In genomic region chr11:108120936-108121273, GRCh38 we compare ENCODE assay signal across 8 cellular contexts. TPM values are rescaled to one million over a fixed set of nuclear protein-coding genes. Genes with fewer than 3 reads are reported as not detected.
DNase-seq lines count a peak whose midpoint lies in the region; ATAC-seq, FAIRE-seq and TF ChIP-seq lines count a peak whose summit lies in the region.
"Not testable (repeated sequence)": the region's sequence is repeated elsewhere in the genome, so short reads cannot be mapped to it uniquely, and the experiment has no call there.

No MANE protein-coding gene starts in this region.

- peak overlapping the region; percentile 63 for H3K4me3 ChIP-seq in A549
- peak overlapping the region; percentile 76 for H3K4me3 ChIP-seq in Jurkat, Clone E6-1 (ENCODE audit: low read length)
- H3K4me3 ChIP-seq in mammary epithelial cell (replicated peaks in 1 of 3; ENCODE audit: insufficient read depth in 1 of 3, low read depth in 2 of 3, low read length in 3 of 3): peak overlapping the region; percentile 76 to 96 (median 96)
- H3K4me3 ChIP-seq in cardiac muscle cell: peak overlapping the region; percentile 44
- peak overlapping the region; percentile 53 to 95 for H3K4me3 ChIP-seq in muscle layer of colon (ENCODE audit: low read depth in 1 of 2, low read length in 2 of 2)
- H3K4me3 ChIP-seq in smooth muscle cell: peak overlapping the region; percentile 74

- FAIRE-seq in A549 (lab: Jason Lieb, UNC): not testable (repeated sequence)

- not testable (repeated sequence) for H3K9me3 Mint-ChIP-seq in activated CD4-positive, alpha-beta T cell treated with anti-CD3 and anti-CD28 coated beads, Interleukin-2, amount 10 ng/mL, durations not matched to agents 7 days and 5 days

- not testable (repeated sequence) for DNase-seq in A549 (ENCODE audit: low read depth in 1 of 2, low spot score in 1 of 2); Jurkat, Clone E6-1 (ENCODE audit: low read depth, low spot score); activated CD4-positive, alpha-beta T cell treated with anti-CD3 and anti-CD28 coated beads, Interleukin-2, amount 10 ng/mL, durations not matched to agents 7 days and 5 days; mammary epithelial cell; cardiac muscle cell (ENCODE audit: low read depth in 1 of 2, low spot score in 1 of 2); smooth muscle cell (lab: John Stamatoyannopoulos, UW; ENCODE audit: unreplicated experiment)

- ATAC-seq in A549: not testable (repeated sequence)
- peak; percentile 22 for ATAC-seq in GM19438 (IDR thresholded peaks at IDR 0.05; ENCODE audit: low read depth, unreplicated experiment)

- 49% methylated on average over 7 of the region's 7 CpGs for WGBS in A549 (ENCODE audit: missing lambda C conversion rate)
- WGBS in mammary epithelial cell (ENCODE audit: low coverage, missing lambda C conversion rate): 78% methylated on average over 6 of the region's 7 CpGs
- WGBS in smooth muscle cell (ENCODE audit: low lambda C conversion rate): 71% methylated on average over 7 of the region's 7 CpGs

- peaks cover 28% of the 10 kb centered on the region for H3K4me1 ChIP-seq in A549
- peaks cover 14% of the 10 kb centered on the region for H3K4me1 ChIP-seq in mammary epithelial cell (ENCODE audit: insufficient read depth, low read length)
- not testable (repeated sequence) for H3K4me1 ChIP-seq in cardiac muscle cell (ENCODE audit: low read depth); smooth muscle cell (ENCODE audit: low read depth)
- peaks cover 41% of the 10 kb centered on the region for H3K4me1 ChIP-seq in muscle layer of colon (ENCODE audit: insufficient read depth, low read length)

- H3K9me3 ChIP-seq in A549; mammary epithelial cell (replicated peaks; ENCODE audit: insufficient read depth, low read length); cardiac muscle cell (ENCODE audit: low read depth); muscle layer of colon (ENCODE audit: low read length); smooth muscle cell (replicated peaks; ENCODE audit: low read depth): not testable (repeated sequence)

- dilution Hi-C loops in mammary epithelial cell (cut with HindIII; ENCODE audit: low sequenced_read_pairs): not testable (repeated sequence)

- peaks cover 45% of the 10 kb centered on the region for H3K4me1 Mint-ChIP-seq in activated CD4-positive, alpha-beta T cell treated with anti-CD3 and anti-CD28 coated beads, Interleukin-2, amount 10 ng/mL, durations not matched to agents 7 days and 5 days

- not testable (repeated sequence) for H3K36me3 ChIP-seq in mammary epithelial cell (ENCODE audit: insufficient read depth, low read length); cardiac muscle cell; muscle layer of colon (ENCODE audit: insufficient read depth, low read length); smooth muscle cell (ENCODE audit: low read depth)

- H3K4me3 Mint-ChIP-seq in activated CD4-positive, alpha-beta T cell treated with anti-CD3 and anti-CD28 coated beads, Interleukin-2, amount 10 ng/mL, durations not matched to agents 7 days and 5 days: peak overlapping the region; percentile 82

- not testable (repeated sequence) for H3F3A ChIP-seq in smooth muscle cell (ENCODE audit: low read depth)

- H4K20me1 ChIP-seq in mammary epithelial cell (ENCODE audit: insufficient read depth, low read length); smooth muscle cell (ENCODE audit: low read depth): not testable (repeated sequence)

- not testable (repeated sequence) for TF ChIP-seq POLR2A in A549 (IDR thresholded peaks at IDR 0.05; ENCODE audit: low read length)

- not testable (repeated sequence) for TF ChIP-seq EP300 in A549 (IDR thresholded peaks at IDR 0.05)

- peak overlapping the region; percentile 57 to 90; a peak in 5 of 6 replicates for H3K27ac ChIP-seq in A549
- H3K27ac ChIP-seq in mammary epithelial cell (ENCODE audit: insufficient read depth, low read depth, low read length); cardiac muscle cell; smooth muscle cell (ENCODE audit: low read depth): not testable (repeated sequence)
- H3K27ac ChIP-seq in muscle layer of colon (ENCODE audit: low read depth, low read length): peak overlapping the region; percentile 83

- not testable (repeated sequence) for TF ChIP-seq CTCF in A549 (IDR thresholded peaks at IDR 0.05); mammary epithelial cell (conservative IDR thresholded peaks at IDR 0.05 in 1 of 2, IDR thresholded peaks at IDR 0.05 in 1 of 2; ENCODE audit: extremely low read depth in 1 of 2, insufficient read depth in 1 of 2, low read depth in 1 of 2, low read length in 2 of 2); cardiac muscle cell (IDR thresholded peaks at IDR 0.05; ENCODE audit: low read depth, low read length); smooth muscle cell (IDR thresholded peaks at IDR 0.05; ENCODE audit: borderline replicate concordance, insufficient read depth, poor library complexity, severe bottlenecking)

- H3K79me2 ChIP-seq in mammary epithelial cell (ENCODE audit: insufficient read depth, low read length) (peaks cover 38% of the 10 kb centered on the region), smooth muscle cell (ENCODE audit: low read depth) (peaks cover 13% of the 10 kb centered on the region)

- peak overlapping the region; percentile 95 for H2AFZ ChIP-seq in mammary epithelial cell (ENCODE audit: low read depth, low read length)
- not testable (repeated sequence) for H2AFZ ChIP-seq in smooth muscle cell (ENCODE audit: low read depth)

- CTCF ChIA-PET in A549 (lab: Yijun Ruan, JAX); mammary epithelial cell (lab: Charles Lee; ENCODE audit: low non-redundant PET): not testable (repeated sequence)
- CTCF ChIA-PET in activated CD4-positive, alpha-beta T cell treated with anti-CD3 and anti-CD28 coated beads, Interleukin-2, amount 10 ng/mL, durations not matched to agents 7 days and 5 days (lab: Charles Lee): interaction anchor here (0.6 to 2.1 kb wide), 3 partner anchors 36 to 1873 kb away, joined by 3 to 7 read pairs (median 3); partner anchors contain the start of gene DDX10

- not testable (repeated sequence) for H3K9ac ChIP-seq in mammary epithelial cell (ENCODE audit: insufficient read depth, low read length); muscle layer of colon (ENCODE audit: low read length); smooth muscle cell (ENCODE audit: low read depth)

- H3K27me3 ChIP-seq in mammary epithelial cell (ENCODE audit: insufficient read depth, low read length); cardiac muscle cell; muscle layer of colon (ENCODE audit: control insufficient read depth in 1 of 2, insufficient read depth in 2 of 2, low read length in 2 of 2); smooth muscle cell (ENCODE audit: low read depth): not testable (repeated sequence)

- peaks cover 22% of the 10 kb centered on the region for H3K36me3 Mint-ChIP-seq in activated CD4-positive, alpha-beta T cell treated with anti-CD3 and anti-CD28 coated beads, Interleukin-2, amount 10 ng/mL, durations not matched to agents 7 days and 5 days (ENCODE audit: low read depth)

- intact Hi-C loops in mammary epithelial cell (cut with micrococcal nuclease): loop anchor here (1.0 kb wide), 1 partner anchor 101 kb away; the partner anchor contains the start of gene NPAT

- not testable (repeated sequence) for TF ChIP-seq RAD21 in A549 (conservative IDR thresholded peaks at IDR 0.05 in 1 of 2, IDR thresholded peaks at IDR 0.05 in 1 of 2)

- H3K4me2 ChIP-seq in A549 (peak overlapping the region; percentile 87), mammary epithelial cell (ENCODE audit: insufficient read depth, low read depth, low read length) (peak overlapping the region; percentile 96), smooth muscle cell (peak overlapping the region; percentile 92)

- in situ Hi-C loops in mammary epithelial cell (cut with MboI; ENCODE audit: low sequenced_read_pairs in 2 of 2): loop anchor here (5.0 to 25.0 kb wide), 2 partner anchors 531 to 541 kb away; partner anchors contain the start of gene DDX10 (in 1 of the 2)

- H3K27me3 Mint-ChIP-seq in activated CD4-positive, alpha-beta T cell treated with anti-CD3 and anti-CD28 coated beads, Interleukin-2, amount 10 ng/mL, durations not matched to agents 7 days and 5 days: not testable (repeated sequence)

- POLR2A ChIA-PET in A549 (lab: Yijun Ruan, JAX): interaction anchor here (0.7 kb wide), 2 partner anchors 103 to 346 kb away, joined by 3 to 4 read pairs; partner anchors contain the start of gene C11orf65
- POLR2A ChIA-PET in activated CD4-positive, alpha-beta T cell treated with anti-CD3 and anti-CD28 coated beads, Interleukin-2, amount 10 ng/mL, durations not matched to agents 7 days and 5 days (lab: Charles Lee): not testable (repeated sequence)

- H3K27ac Mint-ChIP-seq in activated CD4-positive, alpha-beta T cell treated with anti-CD3 and anti-CD28 coated beads, Interleukin-2, amount 10 ng/mL, durations not matched to agents 7 days and 5 days: peak overlapping the region; percentile 90

- BruUV-seq in mammary epithelial cell (replicated peaks; lab: Mats Ljungman, UMichigan): not testable (repeated sequence)

RNA-seq across cellular contexts. Expression of gene ACAT1, which starts 0.5 kb away (rescaled TPM):
- polyA plus RNA-seq in A549 (2011; rRNA removed) (102 and 119 TPM in 2 replicates), A549 (2017; fragmentation: RNase III; extraction: RNeasy Plus Mini Kit Qiagen cat#74134 plus additional on column Dnase treatment) (105 to 113 TPM (median 112 TPM) in 3 replicates), mammary epithelial cell (49.9 TPM), cardiac muscle cell (69.3 and 86.9 TPM in 2 replicates), smooth muscle cell (25.1 and 28.8 TPM in 2 replicates)
- 62.2 and 70.5 TPM in 2 replicates for polyA plus RNA-seq in A549 (2012; cell fraction: cytosol; rRNA removed)
- 45.3 and 56.9 TPM in 2 replicates for polyA plus RNA-seq in A549 (2012; cell fraction: nucleus; rRNA removed)
- 34.1 and 36.0 TPM in 2 replicates for polyA minus RNA-seq in A549 (2011; rRNA and poly(A)+ RNA removed)
- 86.2 TPM for polyA plus RNA-seq in Jurkat, Clone E6-1 (2012; ENCODE audit: insufficient read depth, insufficient read length)
- total RNA-seq in activated CD4-positive, alpha-beta T cell treated with anti-CD3 and anti-CD28 coated beads, Interleukin-2, amount 10 ng/mL, durations not matched to agents 7 days and 5 days: 10 to 100 TPM; 42.3 to 46.5 TPM
- total RNA-seq in mammary epithelial cell (10 to 100 TPM; 35.0 to 35.6 TPM), cardiac muscle cell (123 and 139 TPM in 2 replicates), smooth muscle cell (63.2 and 78.7 TPM in 2 replicates)
- polyA minus RNA-seq in mammary epithelial cell: 66.9 TPM

Comparison
In these comparisons a context has a peak if more than half of its experiments do, and no peak if none do; other contexts are left out.
1. H3K4me3 ChIP-seq: peak in every context shown above with its lines; median percentile 96 in mammary epithelial cell; 76 in Jurkat, Clone E6-1; 74 in muscle layer of colon; 74 in smooth muscle cell; 63 in A549; 44 in cardiac muscle cell.